8 cellular contexts compared by ENCODE assay signal in genomic region chr20:20743511-20744169, GRCh38. TPM values are rescaled to one million over a fixed set of nuclear protein-coding genes. Genes with fewer than 3 reads are reported as not detected.
DNase-seq lines count a peak whose midpoint lies in the region; ATAC-seq and TF ChIP-seq lines count a peak whose summit lies in the region.

No MANE protein-coding gene starts in this region.

- intact Hi-C loops in aorta (cut with DNase I): no loop called here

- peaks cover 2% of the 10 kb centered on the region for H3K27me3 Mint-ChIP-seq in endodermal cell (ENCODE audit: insufficient read depth)

- peaks cover 1% of the 10 kb centered on the region for H3K9me3 Mint-ChIP-seq in endodermal cell

- H3K4me1 ChIP-seq in HEK293 (ENCODE audit: control insufficient read depth, insufficient read depth, low read length) (peaks cover 6% of the 10 kb centered on the region; the same call in 1 of the 2 replicates), endodermal cell (ENCODE audit: control insufficient read depth, insufficient read depth, low read length) (peaks cover 6% of the 10 kb centered on the region), aorta (ENCODE audit: control insufficient read depth in 1 of 2, insufficient read depth in 2 of 2, low read length in 2 of 2) (peaks cover 0 to 4% of the 10 kb centered on the region in 2 donors)

- DNase-seq in NCI-H510A (lab: John Stamatoyannopoulos, UW) (peak; percentile 70), endodermal cell (peak; percentile 75), mucosa of gallbladder (ENCODE audit: low spot score) (peak; percentile 55), aorta (peak; percentile 73 to 76), foreskin melanocyte (no peak)

- POLR2A ChIA-PET in HEK293 (lab: Yijun Ruan, JAX): no interaction called here

- H3K27me3 ChIP-seq in endodermal cell (ENCODE audit: control insufficient read depth, insufficient read depth, low read length, poor library complexity, severe bottlenecking): no peaks in the 10 kb centered on the region
- no peaks in the 10 kb centered on the region for H3K27me3 ChIP-seq in aorta (ENCODE audit: control insufficient read depth in 1 of 2, insufficient read depth in 2 of 2, low read length in 1 of 2)

- CTCF ChIA-PET in HEK293 (lab: Yijun Ruan, JAX): no interaction called here

- H3K4me3 Mint-ChIP-seq in endodermal cell: peak overlapping the region; percentile 17

- peaks cover 23% of the 10 kb centered on the region for H3K4me1 Mint-ChIP-seq in endodermal cell

- no peak overlapping the region; the same call in 1 of the 2 replicates for H3K27ac ChIP-seq in HEK293 (ENCODE audit: extremely low read depth, low read depth, low read length)
- peak overlapping the region; percentile 92 for H3K27ac ChIP-seq in endodermal cell (ENCODE audit: low read depth, low read length)
- H3K27ac ChIP-seq in aorta (ENCODE audit: low read depth in 1 of 2, low read length in 2 of 2): peak overlapping the region in 1 of 2 donors; percentile 87

- H3K36me3 ChIP-seq in HEK293 (ENCODE audit: control insufficient read depth in 2 of 2, insufficient read depth in 1 of 2, low read length in 2 of 2) (no peaks in the 10 kb centered on the region), endodermal cell (ENCODE audit: control insufficient read depth, insufficient read depth, low read length) (no peaks in the 10 kb centered on the region), aorta (ENCODE audit: control insufficient read depth in 1 of 2, insufficient read depth in 2 of 2, low read length in 1 of 2) (no peaks in the 10 kb centered on the region)

- 33 to 34% methylated on average over 14 to 15 of the region's 15 CpGs for WGBS in endodermal cell (ENCODE audit: insufficient coverage in 1 of 2, insufficient read length in 1 of 2), 2 experiments
- 10 to 11% methylated on average over 15 of the region's 15 CpGs for WGBS in aorta, 2 donors

- no peaks in the 10 kb centered on the region for H3K9me3 ChIP-seq in HEK293 (ENCODE audit: control insufficient read depth, insufficient read depth, low read depth, low read length)
- H3K9me3 ChIP-seq in endodermal cell (ENCODE audit: control insufficient read depth, low read length): peaks cover 1% of the 10 kb centered on the region
- peaks cover 4% of the 10 kb centered on the region for H3K9me3 ChIP-seq in aorta (ENCODE audit: control insufficient read depth, low read length)

- H3K27ac Mint-ChIP-seq in endodermal cell: peak overlapping the region; percentile 74

- no peak overlapping the region for H3K4me3 ChIP-seq in HEK293 (ENCODE audit: low read depth, low read length)
- H3K4me3 ChIP-seq in endodermal cell (ENCODE audit: low read length): peak overlapping the region; percentile 61
- no peak overlapping the region for H3K4me3 ChIP-seq in aorta (ENCODE audit: low read length in 2 of 2)

- TF ChIP-seq CTCF in HEK293 (tag by site-specific recombination; IDR thresholded peaks at IDR 0.05) (no peak), endodermal cell (conservative IDR thresholded peaks at IDR 0.05) (no peak)

- ATAC-seq in aorta (ENCODE audit: low FRiP score) (peak; percentile 89), HG02763 (IDR thresholded peaks at IDR 0.05; ENCODE audit: unreplicated experiment) (no peak), HG03439 (IDR thresholded peaks at IDR 0.05; ENCODE audit: unreplicated experiment) (no peak)

- peak overlapping the region; percentile 41 for H3K9ac ChIP-seq in endodermal cell (ENCODE audit: extremely low read depth, low read length, poor library complexity, severe bottlenecking)

- no peaks in the 10 kb centered on the region for H3K36me3 Mint-ChIP-seq in endodermal cell (ENCODE audit: low read depth)

TF ChIP-seq in HEK293, 187 proteins besides CTCF, POLR2A, EP300 and RAD21:
- TF ChIP-seq ZNF449 (tag by site-specific recombination; IDR thresholded peaks at IDR 0.05): no peak
- TF ChIP-seq ZNF692 (tag by site-specific recombination; IDR thresholded peaks at IDR 0.05): peak; percentile 52; the same call in 1 of the 2 replicates

RNA-seq across cellular contexts. Expression of gene RALGAPA2, which starts 31.2 kb away (rescaled TPM):
- total RNA-seq in endodermal cell (10 to 100 TPM; 19.5 to 24.6 TPM), mucosa of gallbladder (76.9 TPM), aorta (10 to 100 TPM; 34.8 to 62.3 TPM)
- 11.8 TPM for polyA plus RNA-seq in endodermal cell (2013, experiment 1 of 2)
- polyA plus RNA-seq in endodermal cell (2013, experiment 2 of 2): 13.0 TPM
- polyA plus RNA-seq in aorta: 1 to 10 TPM; 2.2 to 3.5 TPM
